ENCODE assay signal across 8 cellular contexts in genomic region chr5:126595486-126596083, GRCh38. TPM values are rescaled to one million over a fixed set of nuclear protein-coding genes. Genes with fewer than 3 reads are reported as not detected.
DNase-seq lines count a peak whose midpoint lies in the region; ATAC-seq and TF ChIP-seq lines count a peak whose summit lies in the region.

No MANE protein-coding gene starts in this region.

- H3K9me3 ChIP-seq in SJSA1 (replicated peaks) (no peaks in the 10 kb centered on the region; the same call in 1 of the 2 replicates), hepatocyte (ENCODE audit: low read depth) (no peaks in the 10 kb centered on the region)

- ATAC-seq in stimulated activated naive CD8-positive, alpha-beta T cell treated with anti-CD3 and anti-CD28 coated beads, Interleukin-15, amount 100 ng/mL, for 72 hours, result no peak

- H2AFZ ChIP-seq in hepatocyte, result peak overlapping the region; percentile 81

- peaks cover 1% of the 10 kb centered on the region for H3K27me3 Mint-ChIP-seq in activated naive CD4-positive, alpha-beta T cell treated with anti-CD3 and anti-CD28 coated beads, Interleukin-2, amount 50 U/mL, for 24 hours
- no peaks in the 10 kb centered on the region for H3K27me3 Mint-ChIP-seq in stimulated activated naive CD8-positive, alpha-beta T cell treated with anti-CD3 and anti-CD28 coated beads, Interleukin-15, amount 100 ng/mL, for 72 hours

- H3K9me3 Mint-ChIP-seq in activated naive CD4-positive, alpha-beta T cell treated with anti-CD3 and anti-CD28 coated beads, Interleukin-2, amount 50 U/mL, for 24 hours, result no peaks in the 10 kb centered on the region
- peaks cover 6 to 13% of the 10 kb centered on the region in 2 donors for H3K9me3 Mint-ChIP-seq in stimulated activated naive CD8-positive, alpha-beta T cell treated with anti-CD3 and anti-CD28 coated beads, Interleukin-15, amount 100 ng/mL, for 72 hours

- H3K27ac ChIP-seq in SJSA1, result peak overlapping the region; percentile 76
- peak overlapping the region; percentile 65 for H3K27ac ChIP-seq in hepatocyte

- peaks cover 4% of the 10 kb centered on the region for H3K4me1 Mint-ChIP-seq in activated naive CD4-positive, alpha-beta T cell treated with anti-CD3 and anti-CD28 coated beads, Interleukin-2, amount 50 U/mL, for 24 hours
- H3K4me1 Mint-ChIP-seq in stimulated activated naive CD8-positive, alpha-beta T cell treated with anti-CD3 and anti-CD28 coated beads, Interleukin-15, amount 100 ng/mL, for 72 hours, result peaks cover 26% of the 10 kb centered on the region

- H3K36me3 Mint-ChIP-seq in activated naive CD4-positive, alpha-beta T cell treated with anti-CD3 and anti-CD28 coated beads, Interleukin-2, amount 50 U/mL, for 24 hours, result no peaks in the 10 kb centered on the region

- H3K79me2 ChIP-seq in hepatocyte, result peaks cover 26% of the 10 kb centered on the region

- H3K27ac Mint-ChIP-seq in activated naive CD4-positive, alpha-beta T cell treated with anti-CD3 and anti-CD28 coated beads, Interleukin-2, amount 50 U/mL, for 24 hours, result no peak overlapping the region
- peak overlapping the region in 1 of 2 donors; percentile 30 for H3K27ac Mint-ChIP-seq in stimulated activated naive CD8-positive, alpha-beta T cell treated with anti-CD3 and anti-CD28 coated beads, Interleukin-15, amount 100 ng/mL, for 72 hours

- no peak for TF ChIP-seq CTCF in hepatocyte (IDR thresholded peaks at IDR 0.05; ENCODE audit: poor library complexity)

- peak overlapping the region; percentile 56 for H3K4me3 ChIP-seq in SJSA1
- H3K4me3 ChIP-seq in hepatocyte, result peak overlapping the region; percentile 41

- 60% methylated on average over 22 of the region's 22 CpGs for WGBS in hepatocyte (ENCODE audit: low lambda C conversion rate, missing lambda C conversion rate)

- H3K4me3 Mint-ChIP-seq in activated naive CD4-positive, alpha-beta T cell treated with anti-CD3 and anti-CD28 coated beads, Interleukin-2, amount 50 U/mL, for 24 hours, result peak overlapping the region; percentile 87
- peak overlapping the region; percentile 89 to 96 for H3K4me3 Mint-ChIP-seq in stimulated activated naive CD8-positive, alpha-beta T cell treated with anti-CD3 and anti-CD28 coated beads, Interleukin-15, amount 100 ng/mL, for 72 hours

- H3K27me3 ChIP-seq in SJSA1 (replicated peaks) (no peaks in the 10 kb centered on the region), hepatocyte (no peaks in the 10 kb centered on the region)

- H3K36me3 ChIP-seq in SJSA1, result peaks cover 29% of the 10 kb centered on the region
- no peaks in the 10 kb centered on the region for H3K36me3 ChIP-seq in hepatocyte (replicated peaks; ENCODE audit: insufficient read depth, low read depth)

- no peaks in the 10 kb centered on the region for H4K20me1 ChIP-seq in hepatocyte (ENCODE audit: insufficient read depth, poor library complexity, severe bottlenecking)

- peak overlapping the region; percentile 73 for H3K4me2 ChIP-seq in hepatocyte

- DNase-seq in activated naive CD4-positive, alpha-beta T cell treated with anti-CD3 and anti-CD28 coated beads, Interleukin-2, amount 50 U/mL, for 16 hours, result no peak
- DNase-seq in SJSA1 (ENCODE audit: low read depth in 1 of 2, low spot score in 2 of 2) (peak in 1 of 2 experiments; percentile 16), hepatocyte (ENCODE audit: low spot score) (no peak), cortex of kidney (lab: John Stamatoyannopoulos, UW) (no peak), MV-4-11 (lab: John Stamatoyannopoulos, UW) (no peak), NCI-H1417 (lab: John Stamatoyannopoulos, UW) (no peak)
- no peak for DNase-seq in stimulated activated naive CD8-positive, alpha-beta T cell treated with anti-CD3 and anti-CD28 coated beads, Interleukin-15, amount 100 ng/mL, for 72 hours

- no peaks in the 10 kb centered on the region for H3K9me2 ChIP-seq in hepatocyte (replicated peaks; ENCODE audit: insufficient read depth)

- H3K4me1 ChIP-seq in SJSA1 (replicated peaks), result peaks cover 26% of the 10 kb centered on the region
- H3K4me1 ChIP-seq in hepatocyte (ENCODE audit: insufficient read depth), result peaks cover 18% of the 10 kb centered on the region

RNA-seq across cellular contexts. Expression of gene ALDH7A1, which starts 0.6 kb away (rescaled TPM):
- total RNA-seq in SJSA1 (2014; rRNA removed; shearing (Covaris generic)), result 32.9 and 55.0 TPM in 2 replicates
- total RNA-seq in hepatocyte, result 48.8 and 50.0 TPM in 2 replicates
- polyA plus RNA-seq in hepatocyte, result 97.0 and 107 TPM in 2 replicates

RNA-seq across cellular contexts. Expression of gene PHAX, which starts 5.2 kb away (rescaled TPM):
- 94.9 and 147 TPM in 2 replicates for total RNA-seq in SJSA1 (2014; rRNA removed; shearing (Covaris generic))
- total RNA-seq in hepatocyte, result 59.4 and 65.0 TPM in 2 replicates
- 56.6 and 57.0 TPM in 2 replicates for polyA plus RNA-seq in hepatocyte
